ENCODE assay signal across 1 cellular context in genomic region chr12:131918311-131919050, GRCh38.
TF ChIP-seq lines count a peak whose summit lies in the region.

No MANE protein-coding gene starts in this region.

TF ChIP-seq in K562, 482 proteins besides CTCF, POLR2A, EP300 and RAD21:
- TF ChIP-seq CHD2 (IDR thresholded peaks at IDR 0.05; ENCODE audit: low read depth, low read length), result no peak
- TF ChIP-seq THRA (IDR thresholded peaks at IDR 0.05), result no peak
- peak; percentile 11 for TF ChIP-seq RBM22 (IDR thresholded peaks at IDR 0.05; ENCODE audit: low read depth, low read length, poor library complexity, severe bottlenecking)
- TF ChIP-seq PCBP1 (IDR thresholded peaks at IDR 0.05; ENCODE audit: low read depth, low read length, poor library complexity, severe bottlenecking), result peak; percentile 61
